Comparison of ENCODE assay signal across 18 cellular contexts in the genomic region with DNA sequence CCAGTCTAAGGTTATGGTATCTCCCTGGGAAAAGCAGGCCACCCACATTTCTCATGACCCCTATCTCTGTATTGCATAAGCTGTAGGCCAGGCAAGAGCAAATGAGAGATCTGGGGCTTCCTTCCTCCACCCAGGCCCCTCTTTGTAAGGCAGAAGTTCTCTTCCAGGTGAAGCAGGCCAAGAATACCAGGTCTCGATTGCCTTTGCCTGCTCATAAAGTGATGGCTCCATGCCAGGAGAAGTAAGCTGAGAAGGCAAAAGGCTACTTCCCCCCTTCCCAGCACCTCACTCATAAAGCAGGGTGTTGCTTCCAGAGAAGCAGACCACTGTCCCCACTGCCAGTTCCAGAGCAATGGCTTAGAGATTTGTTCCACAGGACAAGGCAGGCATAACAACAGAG.
DNase-seq lines count a peak whose midpoint lies in the region; ATAC-seq and TF ChIP-seq lines count a peak whose summit lies in the region.
"Had no signal": no experiment of that assay in that cellular context is flagged by ENCODE, and none has a peak within 500 bp of the region (broad histone marks: within the 10 kb centered on the region; RNA-seq: fewer than 3 reads in every experiment).

No MANE protein-coding gene starts in this region.

- H3K9ac ChIP-seq in mammary epithelial cell (ENCODE audit: insufficient read depth, low read length), result no peak overlapping the region
- H3K9ac ChIP-seq: GM23248 had no signal

- ATAC-seq in HG02870 (IDR thresholded peaks at IDR 0.05; ENCODE audit: unreplicated experiment), result no peak
- ATAC-seq: GM12878 had no signal

- in situ Hi-C loops in mammary epithelial cell (cut with MboI; ENCODE audit: low sequenced_read_pairs in 2 of 2), result no loop called here
- in situ Hi-C loops in brain microvascular endothelial cell (cut with HindIII; ENCODE audit: low pct_ligation_motif_present, low sequenced_read_pairs), result no loop called here

- H3K4me2 ChIP-seq in mammary epithelial cell (ENCODE audit: insufficient read depth, low read depth, low read length), result no peak overlapping the region

- no TSS peak for BruUV-seq in mammary epithelial cell (replicated peaks; lab: Mats Ljungman, UMichigan)

- DNase-seq in NCI-H1105 treated with DMSO at 0.1 percent for 48 hours (lab: John Stamatoyannopoulos, UW) (peak; percentile 5), NCI-H1105 (lab: John Stamatoyannopoulos, UW) (no peak), NCI-H2029 treated with DMSO at 0.1 percent for 48 hours (lab: John Stamatoyannopoulos, UW) (peak; percentile 26), mammary epithelial cell (no peak), prostate gland (ENCODE audit: low spot score) (no peak), pons (ENCODE audit: low spot score) (no peak), brain microvascular endothelial cell (no peak)
- DNase-seq: 8988T; BE2C; CD4-positive, alpha-beta memory T cell; GM23248; HCEC 1CT; KBM-7; NCI-H1694; NK-92 treated with Interleukin-12 subunit alpha and Interleukin-12 subunit beta, amount 100 ng/mL, for 24 hours; SIG-M5 had no signal

- H3K27ac ChIP-seq in mammary epithelial cell (ENCODE audit: insufficient read depth, low read depth, low read length) (no peak overlapping the region), prostate gland (peak overlapping the region; percentile 37 to 55), brain microvascular endothelial cell (no peak overlapping the region)
- H3K27ac ChIP-seq: GM23248 had no signal

- H3K36me3 ChIP-seq in mammary epithelial cell (ENCODE audit: insufficient read depth, low read length) (no peaks in the 10 kb centered on the region), prostate gland (no peaks in the 10 kb centered on the region), brain microvascular endothelial cell (replicated peaks) (no peaks in the 10 kb centered on the region)
- H3K36me3 ChIP-seq: BE2C had no signal

- H3K27me3 ChIP-seq in mammary epithelial cell (ENCODE audit: insufficient read depth, low read length) (no peaks in the 10 kb centered on the region), prostate gland (replicated peaks; ENCODE audit: insufficient read depth) (no peaks in the 10 kb centered on the region), brain microvascular endothelial cell (replicated peaks) (no peaks in the 10 kb centered on the region)
- H3K27me3 ChIP-seq: BE2C had no signal

- WGBS in mammary epithelial cell (ENCODE audit: low coverage, missing lambda C conversion rate), result 100% methylated on average over 1 of the region's 1 CpG
- 14% methylated on average over 1 of the region's 1 CpG for WGBS in prostate gland

- H3K79me2 ChIP-seq in mammary epithelial cell (ENCODE audit: insufficient read depth, low read length), result no peaks in the 10 kb centered on the region

- no peaks in the 10 kb centered on the region for H4K20me1 ChIP-seq in mammary epithelial cell (ENCODE audit: insufficient read depth, low read length)

- TF ChIP-seq CTCF in mammary epithelial cell (conservative IDR thresholded peaks at IDR 0.05 in 1 of 2, IDR thresholded peaks at IDR 0.05 in 1 of 2; ENCODE audit: extremely low read depth in 1 of 2, insufficient read depth in 1 of 2, low read depth in 1 of 2, low read length in 2 of 2) (no peak), prostate gland (IDR thresholded peaks at IDR 0.05) (no peak), brain microvascular endothelial cell (IDR thresholded peaks at IDR 0.05; ENCODE audit: low read depth, low read length, missing control alignments) (no peak)

- H3K4me1 ChIP-seq in mammary epithelial cell (ENCODE audit: insufficient read depth, low read length) (peaks cover 7% of the 10 kb centered on the region), prostate gland (replicated peaks) (no peaks in the 10 kb centered on the region)
- H3K4me1 ChIP-seq: BE2C had no signal

- intact Hi-C loops in mammary epithelial cell (cut with micrococcal nuclease), result no loop called here
- intact Hi-C loops in prostate gland (cut with DNase I), result no loop called here

- TF ChIP-seq POLR2A in prostate gland (IDR thresholded peaks at IDR 0.05), result no peak

- dilution Hi-C loops in mammary epithelial cell (cut with HindIII; ENCODE audit: low sequenced_read_pairs), result loop anchor here (5.0 kb wide), 2 partner anchors 49 to 79 kb away; no protein-coding TSS in a partner anchor

- CTCF ChIA-PET in mammary epithelial cell (lab: Charles Lee; ENCODE audit: low non-redundant PET), result interaction anchor here (0.6 kb wide), 1 partner anchor 38 kb away, joined by 12 read pairs; no protein-coding TSS in a partner anchor

- no peak overlapping the region for H3K4me3 ChIP-seq in mammary epithelial cell (replicated peaks in 1 of 3; ENCODE audit: insufficient read depth in 1 of 3, low read depth in 2 of 3, low read length in 3 of 3)
- no peak overlapping the region for H3K4me3 ChIP-seq in prostate gland
- H3K4me3 ChIP-seq in brain microvascular endothelial cell (ENCODE audit: low read depth, low read length), result no peak overlapping the region
- H3K4me3 ChIP-seq: GM12878, GM23248 had no signal

- no peaks in the 10 kb centered on the region for H3K9me3 ChIP-seq in mammary epithelial cell (replicated peaks; ENCODE audit: insufficient read depth, low read length)
- no peaks in the 10 kb centered on the region for H3K9me3 ChIP-seq in prostate gland
- H3K9me3 ChIP-seq: BE2C had no signal

- H2AFZ ChIP-seq in mammary epithelial cell (ENCODE audit: low read depth, low read length), result peak overlapping the region; percentile 5
- H2AFZ ChIP-seq: GM23248 had no signal

Comparison
In these comparisons a context has a peak if more than half of its experiments do, and no peak if none do; other contexts are left out.
1. DNase-seq: peak in NCI-H1105 treated with DMSO at 0.1 percent for 48 hours (single experiment) and NCI-H2029 treated with DMSO at 0.1 percent for 48 hours (single experiment); none in NCI-H1105 (single experiment), mammary epithelial cell (single experiment), prostate gland (single experiment), pons (single experiment) and brain microvascular endothelial cell (single experiment).
2. H3K27ac ChIP-seq: peak in prostate gland (2 of 2); none in mammary epithelial cell (single experiment) and brain microvascular endothelial cell (single experiment).